ENCODE assay signal across 22 cellular contexts in genomic region chr10:33810986-33811385, GRCh38.
DNase-seq lines count a peak whose midpoint lies in the region; TF ChIP-seq lines count a peak whose summit lies in the region.
"Had no signal": no experiment of that assay in that cellular context is flagged by ENCODE, and none has a peak within 500 bp of the region (broad histone marks: within the 10 kb centered on the region; RNA-seq: fewer than 3 reads in every experiment).

No MANE protein-coding gene starts in this region.

- DNase-seq in activated naive CD4-positive, alpha-beta T cell treated with Interleukin-2 at 50 U/mL for 16 hours = no peak
- DNase-seq in left kidney (ENCODE audit: low read depth, low spot score) = peak; percentile 33
- peak; percentile 45 to 74 (median 62) for DNase-seq in ovary
- no peak for DNase-seq in activated CD4-positive, alpha-beta T cell treated with anti-CD3 and anti-CD28 coated beads for 4 hours
- no peak for DNase-seq in Caco-2
- DNase-seq: AML-193; CD4-positive, alpha-beta T cell; CD8-positive, alpha-beta T cell; DMS 273 treated with DMSO at 0.1 percent for 48 hours; DMS153; DMS53; DMS79; DND-41; EL; GDM1 had no signal

- H3K27ac Mint-ChIP-seq in activated naive CD4-positive, alpha-beta T cell treated with anti-CD3 and anti-CD28 coated beads, Interleukin-2, amount 50 U/mL, for 24 hours = peak overlapping the region; percentile 35
- no peak overlapping the region for H3K27ac Mint-ChIP-seq in Caco-2 (ENCODE audit: unreplicated experiment)
- H3K27ac Mint-ChIP-seq: B cell; CD4-positive, alpha-beta T cell; CD8-positive, alpha-beta T cell had no signal

- no peak overlapping the region for H3K4me3 ChIP-seq in ovary
- H3K4me3 ChIP-seq in Caco-2 (ENCODE audit: low read depth, low read length) = no peak overlapping the region
- H3K4me3 ChIP-seq: A549; BLaER1 treated with 17β-estradiol and CSF1 and Interleukin-3, amounts not matched to agents 10 nM and 100 nM; GM12878 had no signal

- no TSS peak for BruUV-seq in Caco-2 (replicated peaks; lab: Mats Ljungman, UMichigan)

- H3K4me1 Mint-ChIP-seq in activated naive CD4-positive, alpha-beta T cell treated with anti-CD3 and anti-CD28 coated beads, Interleukin-2, amount 50 U/mL, for 24 hours = peaks cover 4% of the 10 kb centered on the region
- H3K4me1 Mint-ChIP-seq in Caco-2 (ENCODE audit: low read depth, unreplicated experiment) = peaks cover 6% of the 10 kb centered on the region
- H3K4me1 Mint-ChIP-seq: B cell had no signal

- TF ChIP-seq POLR2A in ovary (IDR thresholded peaks at IDR 0.05) = no peak

- 17 to 45% (median 23%) methylated on average over 3 of the region's 3 CpGs for WGBS in ovary, 3 donors

- POLR2A ChIA-PET in Caco-2 (lab: Charles Lee) = no interaction called here

- no peaks in the 10 kb centered on the region for H3K9me3 ChIP-seq in ovary
- peaks cover 18% of the 10 kb centered on the region for H3K9me3 ChIP-seq in Caco-2
- H3K9me3 ChIP-seq: A549 had no signal

- peaks cover 6% of the 10 kb centered on the region for H3K4me1 ChIP-seq in ovary (ENCODE audit: insufficient read depth)
- H3K4me1 ChIP-seq in Caco-2 = peaks cover 15% of the 10 kb centered on the region
- H3K4me1 ChIP-seq: BLaER1 treated with 17β-estradiol and CSF1 and Interleukin-3, amounts not matched to agents 10 nM and 100 nM had no signal

- TF ChIP-seq CTCF in ovary (IDR thresholded peaks at IDR 0.05) (no peak), Caco-2 (IDR thresholded peaks at IDR 0.05; ENCODE audit: insufficient read depth in 1 of 2, low read depth in 1 of 2, low read length in 1 of 2, severe bottlenecking in 1 of 2, unreplicated experiment in 1 of 2) (no peak)

- H3K36me3 ChIP-seq in ovary (no peaks in the 10 kb centered on the region), Caco-2 (ENCODE audit: control insufficient read depth, insufficient read depth, low read length) (no peaks in the 10 kb centered on the region)
- H3K36me3 ChIP-seq: BLaER1 treated with 17β-estradiol and CSF1 and Interleukin-3, amounts not matched to agents 10 nM and 100 nM had no signal

- peaks cover 2% of the 10 kb centered on the region for H3K27me3 Mint-ChIP-seq in activated naive CD4-positive, alpha-beta T cell treated with anti-CD3 and anti-CD28 coated beads, Interleukin-2, amount 50 U/mL, for 24 hours
- H3K27me3 Mint-ChIP-seq in Caco-2 (ENCODE audit: insufficient read depth, unreplicated experiment) = no peaks in the 10 kb centered on the region
- H3K27me3 Mint-ChIP-seq: B cell; CD4-positive, alpha-beta T cell had no signal

- no peaks in the 10 kb centered on the region for H3K9me3 Mint-ChIP-seq in activated naive CD4-positive, alpha-beta T cell treated with anti-CD3 and anti-CD28 coated beads, Interleukin-2, amount 50 U/mL, for 24 hours
- peaks cover 14% of the 10 kb centered on the region for H3K9me3 Mint-ChIP-seq in Caco-2 (ENCODE audit: unreplicated experiment)
- H3K9me3 Mint-ChIP-seq: CD4-positive, alpha-beta T cell; CD8-positive, alpha-beta T cell had no signal

- peak overlapping the region in 1 of 2 donors; percentile 50 for H3K27ac ChIP-seq in ovary
- H3K27ac ChIP-seq: 22Rv1; A549; BLaER1 treated with 17β-estradiol and CSF1 and Interleukin-3, amounts not matched to agents 10 nM and 100 nM; C4-2B had no signal

- TF ChIP-seq EP300 in ovary (IDR thresholded peaks at IDR 0.05) = no peak

- no peaks in the 10 kb centered on the region for H3K36me3 Mint-ChIP-seq in activated naive CD4-positive, alpha-beta T cell treated with anti-CD3 and anti-CD28 coated beads, Interleukin-2, amount 50 U/mL, for 24 hours
- no peaks in the 10 kb centered on the region for H3K36me3 Mint-ChIP-seq in Caco-2 (ENCODE audit: insufficient read depth, unreplicated experiment)
- H3K36me3 Mint-ChIP-seq: CD8-positive, alpha-beta T cell had no signal

- H3K27me3 ChIP-seq in ovary (no peaks in the 10 kb centered on the region), Caco-2 (replicated peaks; ENCODE audit: control insufficient read depth, insufficient read depth, low read length) (no peaks in the 10 kb centered on the region)
- H3K27me3 ChIP-seq: BLaER1 treated with 17β-estradiol and CSF1 and Interleukin-3, amounts not matched to agents 10 nM and 100 nM had no signal

- no peak overlapping the region for H3K4me3 Mint-ChIP-seq in activated naive CD4-positive, alpha-beta T cell treated with anti-CD3 and anti-CD28 coated beads, Interleukin-2, amount 50 U/mL, for 24 hours
- H3K4me3 Mint-ChIP-seq in Caco-2 (ENCODE audit: unreplicated experiment) = no peak overlapping the region
- H3K4me3 Mint-ChIP-seq: B cell; CD4-positive, alpha-beta T cell; CD8-positive, alpha-beta T cell had no signal

- CTCF ChIA-PET in Caco-2 (lab: Charles Lee) = no interaction called here

- intact Hi-C loops in ovary (cut with DNase I) = no loop called here
- intact Hi-C loops in Caco-2 (cut with micrococcal nuclease; ENCODE audit: unreplicated experiment) = no loop called here

Comparison
In these comparisons a context has a peak if more than half of its experiments do, and no peak if none do; other contexts are left out.
1. DNase-seq: peak in left kidney (single experiment) and ovary (5 of 5); none in activated naive CD4-positive, alpha-beta T cell treated with Interleukin-2 at 50 U/mL for 16 hours (single experiment), activated CD4-positive, alpha-beta T cell treated with anti-CD3 and anti-CD28 coated beads for 4 hours (0 of 2) and Caco-2 (0 of 2).